Comparison of ENCODE assay signal across 35 cellular contexts in the genomic region with DNA sequence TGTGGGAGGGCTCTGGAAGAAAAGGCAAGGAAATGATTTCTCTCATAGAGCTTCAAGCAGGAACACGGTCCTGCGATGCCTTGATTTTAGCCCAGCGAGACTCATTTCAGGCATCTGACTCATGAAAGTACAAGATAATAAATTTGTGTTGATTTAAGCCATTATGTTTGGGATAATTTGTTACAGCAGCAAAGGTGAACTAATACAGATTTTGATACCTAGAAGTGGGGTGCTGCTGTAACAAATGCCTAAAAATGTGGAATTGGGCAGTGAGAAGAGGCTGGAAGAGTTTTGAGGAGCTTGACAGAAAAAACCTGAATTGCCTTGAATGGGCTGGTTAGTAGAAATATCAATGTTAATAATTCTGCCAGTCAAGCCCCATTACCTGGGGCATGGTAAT.
"Had no signal": no experiment of that assay in that cellular context is flagged by ENCODE, and none has a peak within 500 bp of the region (broad histone marks: within the 10 kb centered on the region; RNA-seq: fewer than 3 reads in every experiment).

No MANE protein-coding gene starts in this region.

- H3K4me3 ChIP-seq: MG63 had no signal

- H3K36me3 ChIP-seq: MG63 had no signal

- H3K27me3 ChIP-seq: MG63 had no signal

- DNase-seq: Karpas-422, Kasumi-1, MG63, MM.1S, MV-4-11, NCI-H1048, NCI-H1092, NCI-H1092 treated with DMSO at 0.1 percent for 48 hours, NCI-H1105, NCI-H1105 treated with DMSO at 0.1 percent for 48 hours, NCI-H1417, NCI-H1417 treated with DMSO at 0.1 percent for 48 hours, NCI-H1436, NCI-H1436 treated with DMSO at 0.1 percent for 48 hours, NCI-H146, NCI-H1694, NCI-H1694 treated with DMSO at 0.1 percent for 48 hours, NCI-H187, NCI-H187 treated with DMSO at 0.1 percent for 48 hours, NCI-H1930, NCI-H2029, NCI-H2029 treated with DMSO at 0.1 percent for 48 hours, NCI-H2081, NCI-H2081 treated with DMSO at 0.1 percent for 48 hours, NCI-H2107, NCI-H2171, NCI-H2171 treated with DMSO at 0.1 percent for 48 hours, NCI-H2227 treated with DMSO at 0.1 percent for 48 hours, NCI-H226, NCI-H345, NCI-H446, NCI-H446 treated with DMSO at 0.1 percent for 48 hours, NCI-H510A, NCI-H510A treated with DMSO at 0.1 percent for 48 hours, NCI-H524 had no signal

- H3K9me3 ChIP-seq: MG63 had no signal
